Comparison of ENCODE assay signal across 15 cellular contexts in genomic region chr3:136882575-136882974, GRCh38. TPM values are rescaled to one million over a fixed set of nuclear protein-coding genes. Genes with fewer than 3 reads are reported as not detected.
DNase-seq lines count a peak whose midpoint lies in the region; ATAC-seq, FAIRE-seq and TF ChIP-seq lines count a peak whose summit lies in the region.
"Had no signal": no experiment of that assay in that cellular context is flagged by ENCODE, and none has a peak within 500 bp of the region (broad histone marks: within the 10 kb centered on the region; RNA-seq: fewer than 3 reads in every experiment).

No MANE protein-coding gene starts in this region.

- no peaks in the 10 kb centered on the region for H3K27me3 ChIP-seq in pancreas
- H3K27me3 ChIP-seq: cardiac muscle cell had no signal

- TF ChIP-seq CTCF in NB4 (IDR thresholded peaks at IDR 0.05; ENCODE audit: low read depth, low read length) (no peak), pancreas (IDR thresholded peaks at IDR 0.05) (no peak)

- intact Hi-C loops in pancreas (cut with DNase I) = no loop called here

- TF ChIP-seq POLR2A in NB4 (IDR thresholded peaks at IDR 0.05; ENCODE audit: extremely low read depth, insufficient read length) = no peak

- peaks cover 8% of the 10 kb centered on the region for H3K9me3 Mint-ChIP-seq in activated naive CD8-positive, alpha-beta T cell treated with anti-CD3 and anti-CD28 coated beads for 36 hours

- 86 to 88% methylated on average over 1 of the region's 1 CpG for WGBS in pancreas, 2 donors

- no peak overlapping the region for H3K4me3 ChIP-seq in NB4 (ENCODE audit: low read depth, low read length)
- no peak overlapping the region for H3K4me3 ChIP-seq in pancreas
- H3K4me3 ChIP-seq: cardiac muscle cell, thoracic aorta had no signal

- no peaks in the 10 kb centered on the region for H3K27me3 Mint-ChIP-seq in activated naive CD8-positive, alpha-beta T cell treated with anti-CD3 and anti-CD28 coated beads for 36 hours

- peaks cover 39% of the 10 kb centered on the region for H3K36me3 Mint-ChIP-seq in activated naive CD8-positive, alpha-beta T cell treated with anti-CD3 and anti-CD28 coated beads for 36 hours

- H3K36me3 ChIP-seq in pancreas = no peaks in the 10 kb centered on the region
- H3K36me3 ChIP-seq: cardiac muscle cell, thoracic aorta had no signal

- peaks cover 50% of the 10 kb centered on the region for H3K4me1 Mint-ChIP-seq in activated naive CD8-positive, alpha-beta T cell treated with anti-CD3 and anti-CD28 coated beads for 36 hours

- ATAC-seq in pancreas = peak in 3 of 4 donors; percentile 28 to 59 (median 57)

- DNase-seq in NCI-H82 (lab: John Stamatoyannopoulos, UW) (peak; percentile 35), NCI-H82 treated with DMSO at 0.1 percent for 48 hours (lab: John Stamatoyannopoulos, UW; ENCODE audit: unreplicated experiment) (no peak), NB4 (ENCODE audit: low read depth) (peak; percentile 35), pancreas (no peak), CD1c-positive myeloid dendritic cell (ENCODE audit: extremely low spot score) (no peak), RCC 7860 (ENCODE audit: low spot score) (no peak), LoVo (ENCODE audit: low spot score) (no peak)
- DNase-seq in activated naive CD8-positive, alpha-beta T cell treated with anti-CD3 and anti-CD28 coated beads for 36 hours = no peak
- DNase-seq: ACHN; activated CD4-positive, CD25-positive, alpha-beta regulatory T cell treated with anti-CD3 and anti-CD28 coated beads, Interleukin-2, amount 50 U/mL, for 72 hours; activated gamma-delta T cell treated with Interleukin-2 at 50 U/mL for 16 hours; NCI-H2029 treated with DMSO at 0.1 percent for 48 hours; right cardiac atrium had no signal

- no peaks in the 10 kb centered on the region for H3K9me3 ChIP-seq in pancreas
- H3K9me3 ChIP-seq: thoracic aorta had no signal

- peak overlapping the region; percentile 11 for H3K27ac Mint-ChIP-seq in activated naive CD8-positive, alpha-beta T cell treated with anti-CD3 and anti-CD28 coated beads for 36 hours

- peaks cover 6 to 11% (median 9%) of the 10 kb centered on the region in 3 donors for H3K4me1 ChIP-seq in pancreas

- no peak overlapping the region for H3K4me3 Mint-ChIP-seq in activated naive CD8-positive, alpha-beta T cell treated with anti-CD3 and anti-CD28 coated beads for 36 hours

- H3K27ac ChIP-seq in pancreas = no peak overlapping the region
- H3K27ac ChIP-seq: cardiac muscle cell, thoracic aorta had no signal

- FAIRE-seq in pancreas (lab: Jason Lieb, UNC) = no peak
- FAIRE-seq in RCC 7860 (lab: Jason Lieb, UNC) = no peak

RNA-seq across cellular contexts. Expression of gene NCK1, which starts 20.6 kb away (rescaled TPM):
- 10 to 100 TPM; 25.5 to 27.7 TPM for total RNA-seq in activated naive CD8-positive, alpha-beta T cell treated with anti-CD3 and anti-CD28 coated beads for 36 hours
- total RNA-seq in pancreas = 10 to 100 TPM in 4 of 6 donors, 1 to 10 TPM in 2; 9.6 to 28.3 (median 11.6) TPM
- polyA plus RNA-seq in pancreas = 10 to 100 TPM in 1 of 2 donors, 1 to 10 TPM in 1; 5.4 to 10.5 TPM

Comparison
In these comparisons a context has a peak if more than half of its experiments do, and no peak if none do; other contexts are left out.
1. DNase-seq: peak in NCI-H82 (single experiment) and NB4 (single experiment); none in NCI-H82 treated with DMSO at 0.1 percent for 48 hours (single experiment), activated naive CD8-positive, alpha-beta T cell treated with anti-CD3 and anti-CD28 coated beads for 36 hours (single experiment), pancreas (0 of 6), CD1c-positive myeloid dendritic cell (single experiment), RCC 7860 (single experiment) and LoVo (single experiment).